Comparison of ENCODE assay signal across 1 cellular context in genomic region chr12:116492703-116493324, GRCh38.
TF ChIP-seq lines count a peak whose summit lies in the region.

No MANE protein-coding gene starts in this region.

TF ChIP-seq in K562, 482 proteins besides CTCF, POLR2A, EP300 and RAD21 (continued from another document and continues in another):
- TF ChIP-seq CHD7 (IDR thresholded peaks at IDR 0.05; ENCODE audit: low read depth, low read length) = no peak
- peak; percentile 79; the same call in 1 of the 2 replicates for TF ChIP-seq ELF4 (CRISPR knock-in tag; IDR thresholded peaks at IDR 0.05)
- peak; percentile 86 for TF ChIP-seq EP400 (IDR thresholded peaks at IDR 0.05)
- no peak for TF ChIP-seq ZNF12 (CRISPR knock-in tag; IDR thresholded peaks at IDR 0.05)
- peak; percentile 94 for TF ChIP-seq ARID1B (IDR thresholded peaks at IDR 0.05)
- no peak for TF ChIP-seq ZNF511 (CRISPR knock-in tag; IDR thresholded peaks at IDR 0.05)
- peak; percentile 99 for TF ChIP-seq NBN (IDR thresholded peaks at IDR 0.05; ENCODE audit: low read depth)
- no peak for TF ChIP-seq ZNF23 (CRISPR knock-in tag; IDR thresholded peaks at IDR 0.05)
- TF ChIP-seq E2F5 (CRISPR knock-in tag; IDR thresholded peaks at IDR 0.05) = peak; percentile 55; the same call in 1 of the 2 replicates
- no peak for TF ChIP-seq ILF3 (IDR thresholded peaks at IDR 0.05; ENCODE audit: borderline replicate concordance)
- peak; percentile 96 for TF ChIP-seq ATF3 (IDR thresholded peaks at IDR 0.05)
- no peak for TF ChIP-seq ATF3 (CRISPR knock-in tag; conservative IDR thresholded peaks at IDR 0.05)
- peak; percentile 35; the same call in 1 of the 2 replicates for TF ChIP-seq ZNF609 (CRISPR knock-in tag; IDR thresholded peaks at IDR 0.05; ENCODE audit: borderline replicate concordance)
- TF ChIP-seq ZC3H8 (IDR thresholded peaks at IDR 0.05) = 0 out of 2 replicates have a peak, but pooled peaks have one; percentile 78
- TF ChIP-seq NCOR1 (IDR thresholded peaks at IDR 0.05) = peak; percentile 80
- TF ChIP-seq SMC3 (conservative IDR thresholded peaks at IDR 0.05; ENCODE audit: insufficient read depth, low read depth, low read length) = no peak
- TF ChIP-seq MTA2 (IDR thresholded peaks at IDR 0.05; ENCODE audit: low read depth) = peak; percentile 55
- TF ChIP-seq CBFA2T3 (IDR thresholded peaks at IDR 0.05) = peak; percentile 73
- no peak for TF ChIP-seq ATF1 (CRISPR knock-in tag; IDR thresholded peaks at IDR 0.05)
- peak; percentile 73 for TF ChIP-seq ATF1 (tag; IDR thresholded peaks at IDR 0.05)
- TF ChIP-seq IRF1 (CRISPR knock-in tag; IDR thresholded peaks at IDR 0.05; ENCODE audit: borderline replicate concordance) = no peak
- no peak for TF ChIP-seq MBD1 (CRISPR knock-in tag; IDR thresholded peaks at IDR 0.05)
- TF ChIP-seq ZBTB11 (CRISPR knock-in tag; IDR thresholded peaks at IDR 0.05) = peak in 1 of 3 experiments; percentile 36; a peak in 1 of 6 replicates
- TF ChIP-seq STAG1 (CRISPR knock-in tag; IDR thresholded peaks at IDR 0.05; ENCODE audit: borderline replicate concordance) = no peak
- TF ChIP-seq MTA3 (IDR thresholded peaks at IDR 0.05; ENCODE audit: borderline replicate concordance) = peak; percentile 88
- peak; percentile 89 for TF ChIP-seq NCOA1 (IDR thresholded peaks at IDR 0.05; ENCODE audit: low read depth)
- 0 out of 2 replicates have a peak, but pooled peaks have one; percentile 28 for TF ChIP-seq ZFP91 (CRISPR knock-in tag; IDR thresholded peaks at IDR 0.05)
- TF ChIP-seq EHMT2 (IDR thresholded peaks at IDR 0.05) = peak; percentile 99
